ENCODE assay signal across 8 cellular contexts in the genomic region with DNA sequence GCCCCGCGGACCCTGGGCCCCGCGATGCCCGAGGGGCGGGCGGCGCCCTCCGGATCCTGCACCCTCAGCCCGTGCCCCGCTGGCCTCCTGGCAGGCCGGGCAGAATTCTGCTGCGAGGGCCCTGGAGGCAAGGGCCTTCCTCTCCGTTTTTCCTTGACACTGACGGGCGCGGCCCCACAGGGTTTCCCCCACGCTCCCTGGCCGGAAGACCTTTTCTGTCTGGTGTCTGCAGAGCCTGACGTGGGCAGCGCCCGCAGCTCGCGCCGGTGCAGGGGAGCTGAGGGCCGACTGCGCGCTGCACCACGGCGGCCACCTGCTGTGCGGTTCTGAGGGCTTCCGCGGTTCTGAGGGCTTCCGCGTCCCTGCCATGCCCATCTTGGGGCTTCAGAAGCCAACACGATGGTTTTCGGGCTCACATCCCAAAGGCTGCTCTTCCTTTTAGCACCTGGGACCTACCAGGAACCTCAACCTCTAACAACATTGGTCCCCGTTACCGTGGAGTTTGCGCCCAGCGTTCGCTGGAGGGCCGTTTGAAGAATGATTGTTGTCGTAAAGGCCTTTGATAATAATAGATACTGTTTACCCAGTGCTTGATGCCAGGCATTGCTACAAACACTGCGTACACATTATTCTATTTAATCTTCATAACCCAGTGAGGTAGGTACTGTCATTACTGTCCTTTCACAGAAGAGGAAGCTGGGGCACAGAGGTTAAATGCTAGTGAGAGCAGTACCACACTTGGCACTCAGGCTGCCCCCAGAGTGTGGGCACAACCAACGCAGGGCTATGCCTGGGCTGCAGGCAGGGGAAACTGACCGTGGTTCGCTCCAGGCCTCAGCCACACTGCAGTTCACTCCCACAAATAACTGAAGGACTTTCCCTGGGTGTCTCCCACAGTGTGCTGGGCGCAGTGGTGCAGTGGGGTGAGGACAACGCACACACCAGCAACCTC. TPM values are rescaled to one million over a fixed set of nuclear protein-coding genes. Genes with fewer than 3 reads are reported as not detected.
DNase-seq lines count a peak whose midpoint lies in the region; ATAC-seq and TF ChIP-seq lines count a peak whose summit lies in the region.

No MANE protein-coding gene starts in this region.

- peak overlapping the region; percentile 47 to 91 (median 70) for H3K4me3 ChIP-seq in heart left ventricle
- H3K4me3 ChIP-seq in sigmoid colon, result peak overlapping the region; percentile 46 to 88 (median 65)

- H3K4me1 ChIP-seq in heart left ventricle, result peaks cover 2 to 48% (median 26%) of the 10 kb centered on the region in 12 donors
- H3K4me1 ChIP-seq in sigmoid colon, result peaks cover 0 to 22% (median 10%) of the 10 kb centered on the region in 4 donors

- no peak for TF ChIP-seq EP300 in sigmoid colon (IDR thresholded peaks at IDR 0.05)

- intact Hi-C loops in heart left ventricle (cut with DNase I) (loop anchor here in 5 of 10 donors (5.0 to 10.0 kb wide), 7 partner anchors 79 to 318 kb away; a partner anchor contains a TSS), sigmoid colon (cut with DNase I) (loop anchor here (2.0 to 10.0 kb wide), 5 partner anchors 79 to 378 kb away; a partner anchor contains a TSS)

- H3K36me3 ChIP-seq in heart left ventricle (no peaks in the 10 kb centered on the region), sigmoid colon (no peaks in the 10 kb centered on the region)

- peak overlapping the region; percentile 33 to 94 (median 84) for H3K27ac ChIP-seq in heart left ventricle
- peak overlapping the region; percentile 80 to 91 (median 84) for H3K27ac ChIP-seq in sigmoid colon

- TF ChIP-seq CTCF in heart left ventricle (IDR thresholded peaks at IDR 0.05), result no peak
- no peak for TF ChIP-seq CTCF in sigmoid colon (IDR thresholded peaks at IDR 0.05)

- 19 to 48% (median 22%) methylated on average over 19 to 50 of the region's 50 CpGs for WGBS in heart left ventricle, 4 donors
- WGBS in sigmoid colon, 2 donors, result 8 to 11% methylated on average over 50 of the region's 50 CpGs

- ATAC-seq in HG02623 (IDR thresholded peaks at IDR 0.05; ENCODE audit: unreplicated experiment), result peak; percentile 48
- ATAC-seq in heart left ventricle, result peak in 3 of 4 donors; percentile 62 to 74 (median 62)

- DNase-seq in NCI-H2081 (lab: John Stamatoyannopoulos, UW) (peak; percentile 15 to 32), NCI-H2081 treated with DMSO at 0.1 percent for 48 hours (lab: John Stamatoyannopoulos, UW) (no peak), NCI-H774 (lab: John Stamatoyannopoulos, UW) (peak; percentile 20), heart left ventricle (peak in 4 of 5 donors; percentile 43 to 69 (median 50)), sigmoid colon (peak; percentile 73), SHP77 treated with DMSO at 0.1 percent for 48 hours (lab: John Stamatoyannopoulos, UW) (no peak)
- DNase-seq in activated T-helper 9 cell treated with anti-CD3 and anti-CD28 coated beads, Interleukin-2, amount 50 U/mL, for 16 hours (ENCODE audit: low read depth), result peak; percentile 33

- TF ChIP-seq POLR2A in heart left ventricle (IDR thresholded peaks at IDR 0.05) (no peak), sigmoid colon (IDR thresholded peaks at IDR 0.05) (no peak)

- H3K9me3 ChIP-seq in heart left ventricle (no peaks in the 10 kb centered on the region), sigmoid colon (no peaks in the 10 kb centered on the region)

- H3K27me3 ChIP-seq in heart left ventricle, result no peaks in the 10 kb centered on the region
- H3K27me3 ChIP-seq in sigmoid colon, result no peaks in the 10 kb centered on the region

RNA-seq across cellular contexts. Expression of a gene that starts 0.8 kb away (rescaled TPM):
- 100 to 1,000 TPM; 171 to 603 (median 266) TPM for total RNA-seq in heart left ventricle
- 100 to 1,000 TPM; 236 to 301 TPM for polyA plus RNA-seq in heart left ventricle
- total RNA-seq in sigmoid colon, result 100 to 1,000 TPM in 2 of 4 donors, 10 to 100 TPM in 2; 37.8 to 118 (median 72.3) TPM
- polyA plus RNA-seq in sigmoid colon, result 100 to 1,000 TPM in 1 of 3 donors, 10 to 100 TPM in 2; 31.7 to 121 (median 57.1) TPM

Comparison
In these comparisons a context has a peak if more than half of its experiments do, and no peak if none do; other contexts are left out.
1. DNase-seq: peak in NCI-H2081 (2 of 2), NCI-H774 (single experiment), activated T-helper 9 cell treated with anti-CD3 and anti-CD28 coated beads, Interleukin-2, amount 50 U/mL, for 16 hours (single experiment), heart left ventricle (4 of 5) and sigmoid colon (single experiment); none in NCI-H2081 treated with DMSO at 0.1 percent for 48 hours (single experiment) and SHP77 treated with DMSO at 0.1 percent for 48 hours (single experiment).